Comparison of ENCODE assay signal across 10 cellular contexts in the genomic region with DNA sequence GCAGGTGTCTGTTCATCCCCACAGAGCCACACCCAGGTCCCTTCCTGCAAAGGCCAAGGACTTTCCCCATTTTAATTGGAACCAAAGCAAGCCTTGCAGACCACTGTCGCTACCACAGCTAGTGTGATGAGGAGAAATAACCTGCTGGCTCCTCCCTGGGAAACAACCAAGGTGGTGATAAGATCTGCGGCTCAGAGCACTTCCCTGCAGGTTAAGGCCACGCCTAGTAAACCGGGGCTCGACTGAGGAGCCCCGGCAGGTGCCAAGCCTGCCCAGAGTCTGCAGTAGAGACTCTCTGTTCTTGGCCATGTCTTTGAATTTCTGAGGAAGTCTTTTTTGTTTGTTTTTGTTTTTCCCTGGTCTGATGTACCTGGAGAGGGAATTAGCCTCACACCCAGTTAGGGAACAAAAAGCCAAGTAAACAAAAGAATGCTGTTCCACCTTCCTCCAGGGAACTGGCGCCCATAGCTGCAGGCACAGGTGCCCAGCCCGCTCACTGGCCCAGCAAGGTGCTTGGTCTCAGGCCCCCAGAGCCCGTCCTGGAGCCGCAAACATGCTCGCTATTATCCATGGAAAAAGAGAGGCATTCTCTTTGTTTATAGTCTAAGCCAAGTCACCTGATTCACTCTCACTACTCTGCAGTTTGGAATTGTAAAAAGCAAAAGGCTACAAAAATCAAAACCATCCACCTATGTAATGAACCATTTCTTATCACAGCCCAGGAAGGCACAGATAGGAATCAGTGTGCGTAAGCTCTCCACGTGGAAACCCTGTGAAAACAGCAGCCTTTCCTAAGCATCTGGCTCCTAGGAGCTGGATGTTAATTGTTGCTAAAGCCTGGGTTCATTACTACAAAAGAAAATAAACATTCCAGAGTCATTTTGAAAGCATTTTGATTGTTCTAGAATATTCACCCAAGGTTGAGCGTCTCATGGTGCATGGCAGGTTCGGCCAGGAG. TPM values are rescaled to one million over a fixed set of nuclear protein-coding genes. Genes with fewer than 3 reads are reported as not detected.
DNase-seq lines count a peak whose midpoint lies in the region; ATAC-seq and TF ChIP-seq lines count a peak whose summit lies in the region.
"Had no signal": no experiment of that assay in that cellular context is flagged by ENCODE, and none has a peak within 500 bp of the region (broad histone marks: within the 10 kb centered on the region; RNA-seq: fewer than 3 reads in every experiment).

No MANE protein-coding gene starts in this region.

- H3K4me1 Mint-ChIP-seq in nephron progenitor cell (peaks cover 84% of the 10 kb centered on the region), immature natural killer cell (peaks cover 38 to 40% of the 10 kb centered on the region in 2 donors)

- ATAC-seq in GM19395 (IDR thresholded peaks at IDR 0.05; ENCODE audit: unreplicated experiment) (no peak), HG02571 (IDR thresholded peaks at IDR 0.05; ENCODE audit: unreplicated experiment) (no peak)

- peak overlapping the region; percentile 12 for H3K9ac ChIP-seq in NT2/D1 (ENCODE audit: insufficient read length, low read depth)

- TF ChIP-seq CTCF in nephron progenitor cell (IDR thresholded peaks at IDR 0.05): no peak

- no peaks in the 10 kb centered on the region for H3K27me3 ChIP-seq in NT2/D1 (ENCODE audit: insufficient read depth, insufficient read length)

- H3K36me3 ChIP-seq in NT2/D1 (ENCODE audit: insufficient read depth, insufficient read length, low read length): peaks cover 3% of the 10 kb centered on the region

- no peaks in the 10 kb centered on the region for H3K9me3 ChIP-seq in NT2/D1 (ENCODE audit: insufficient read depth, low read length)

- no peak overlapping the region for H3K4me3 ChIP-seq in NT2/D1 (ENCODE audit: insufficient read length, low read depth)
- H3K4me3 ChIP-seq: lung had no signal

- H3K9me3 Mint-ChIP-seq in nephron progenitor cell (no peaks in the 10 kb centered on the region), immature natural killer cell (no peaks in the 10 kb centered on the region)

- H3K27ac ChIP-seq in angular gyrus (ENCODE audit: low read depth, low read length): peak overlapping the region; percentile 54

- H3K27me3 Mint-ChIP-seq in nephron progenitor cell (ENCODE audit: low read depth, poor library complexity): peaks cover 6% of the 10 kb centered on the region
- H3K27me3 Mint-ChIP-seq in immature natural killer cell (ENCODE audit: low read depth in 3 of 3): peaks cover 12 to 19% (median 18%) of the 10 kb centered on the region in 3 donors

- H3K4me3 Mint-ChIP-seq in nephron progenitor cell (peak overlapping the region; percentile 91), immature natural killer cell (no peak overlapping the region)

- H3K4me1 ChIP-seq in NT2/D1 (ENCODE audit: insufficient read depth, insufficient read length): peaks cover 21% of the 10 kb centered on the region

- H3K36me3 Mint-ChIP-seq in nephron progenitor cell (ENCODE audit: low read depth): no peaks in the 10 kb centered on the region
- no peaks in the 10 kb centered on the region for H3K36me3 Mint-ChIP-seq in immature natural killer cell

- no peak overlapping the region for H3K27ac Mint-ChIP-seq in nephron progenitor cell
- no peak overlapping the region for H3K27ac Mint-ChIP-seq in immature natural killer cell

- DNase-seq in NCI-H748 (lab: John Stamatoyannopoulos, UW; ENCODE audit: unreplicated experiment) (peak; percentile 17), NCI-H748 treated with DMSO at 0.1 percent for 48 hours (lab: John Stamatoyannopoulos, UW) (no peak), NT2/D1 (ENCODE audit: low read depth, low spot score) (no peak), nephron progenitor cell (no peak), immature natural killer cell (no peak)
- DNase-seq: activated CD8-positive, alpha-beta memory T cell treated with anti-CD3 and anti-CD28 coated beads, Interleukin-2, amount 50 U/mL, for 4 hours had no signal

RNA-seq across cellular contexts. Expression of gene GPR146, which starts 2.7 kb away (rescaled TPM):
- 1 to 10 TPM in 2 of 3 donors, not detected in 1; 1.1 to 1.9 TPM for polyA plus RNA-seq in immature natural killer cell

RNA-seq across cellular contexts. Expression of gene GPER1, which starts 40.9 kb away (rescaled TPM):
- polyA plus RNA-seq in immature natural killer cell: under 1 TPM in 2 of 3 donors, not detected in 1; 0.14 to 0.31 TPM
